ENCODE assay signal across 24 cellular contexts in the genomic region with DNA sequence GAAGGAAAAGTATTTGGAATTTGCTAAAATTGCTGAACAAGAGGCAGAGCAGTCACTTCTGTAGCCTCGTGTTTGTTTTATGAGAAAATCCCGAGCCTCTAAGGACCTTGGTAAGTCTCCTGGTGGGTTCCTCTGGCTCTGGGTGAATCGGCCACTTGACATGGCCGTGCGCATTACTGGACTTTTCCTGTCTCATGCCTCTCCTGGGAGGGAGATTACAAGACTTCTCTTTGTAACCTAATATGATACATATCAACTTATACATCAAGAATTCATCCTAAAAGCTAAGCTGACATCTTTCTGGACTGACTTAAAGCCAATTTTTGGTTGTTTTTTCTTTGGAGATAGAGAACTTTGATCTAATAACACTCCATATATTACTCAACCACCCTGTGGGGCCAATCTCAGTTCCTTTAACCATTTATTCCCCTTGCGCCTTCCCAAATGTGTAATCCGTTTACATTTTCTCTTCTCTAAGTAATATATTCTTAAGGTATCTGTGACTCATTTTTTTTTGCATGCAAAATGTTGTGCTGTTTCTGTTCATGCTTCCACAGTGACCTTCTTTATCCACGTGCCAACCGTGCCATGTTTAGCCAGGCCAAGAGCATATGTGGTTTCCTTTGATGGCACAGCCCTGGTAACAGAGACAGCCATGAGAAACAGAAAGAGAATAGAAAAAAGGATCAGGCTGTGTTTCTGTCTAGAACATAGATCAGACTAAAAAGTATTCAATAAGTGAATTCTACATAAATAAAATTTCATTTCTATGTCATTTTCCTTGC. TPM values are rescaled to one million over a fixed set of nuclear protein-coding genes. Genes with fewer than 3 reads are reported as not detected.
A peak's percentile ranks its signal among the peaks of the same experiment; 100 is the strongest.
DNase-seq lines count a peak whose midpoint lies in the region; ATAC-seq and TF ChIP-seq lines count a peak whose summit lies in the region.
"Had no signal": no experiment of that assay in that cellular context is flagged by ENCODE, and none has a peak within 500 bp of the region (broad histone marks: within the 10 kb centered on the region; RNA-seq: fewer than 3 reads in every experiment).

No MANE protein-coding gene starts in this region.

- in situ Hi-C loops in brain microvascular endothelial cell (cut with HindIII; ENCODE audit: low pct_ligation_motif_present, low sequenced_read_pairs): no loop called here

- H3K4me1 Mint-ChIP-seq in nephron progenitor cell: peaks cover 67% of the 10 kb centered on the region
- H3K4me1 Mint-ChIP-seq: activated CD4-positive, alpha-beta T cell treated with anti-CD3 and anti-CD28 coated beads for 36 hours had no signal

- H3K27me3 ChIP-seq in right atrium auricular region: no peaks in the 10 kb centered on the region
- H3K27me3 ChIP-seq in brain microvascular endothelial cell (replicated peaks): no peaks in the 10 kb centered on the region
- no peaks in the 10 kb centered on the region for H3K27me3 ChIP-seq in thyroid gland
- H3K27me3 ChIP-seq: BLaER1, SJSA1 had no signal

- H3K27ac ChIP-seq in right atrium auricular region (no peak overlapping the region), brain microvascular endothelial cell (peak overlapping the region; percentile 31), thyroid gland (no peak overlapping the region)
- H3K27ac ChIP-seq: BLaER1, SJSA1 had no signal

- H3K9me3 ChIP-seq in right atrium auricular region: no peaks in the 10 kb centered on the region
- no peaks in the 10 kb centered on the region for H3K9me3 ChIP-seq in thyroid gland
- H3K9me3 ChIP-seq: BLaER1, SJSA1 had no signal

- H3K27me3 Mint-ChIP-seq in nephron progenitor cell (ENCODE audit: low read depth, poor library complexity): peaks cover 7% of the 10 kb centered on the region

- H3K36me3 ChIP-seq in right atrium auricular region (no peaks in the 10 kb centered on the region), brain microvascular endothelial cell (replicated peaks) (no peaks in the 10 kb centered on the region), thyroid gland (no peaks in the 10 kb centered on the region)
- H3K36me3 ChIP-seq: BLaER1, SJSA1 had no signal

- H3K4me1 ChIP-seq in right atrium auricular region (peaks cover 0 to 26% of the 10 kb centered on the region in 2 donors), thyroid gland (peaks cover 0 to 6% of the 10 kb centered on the region in 2 donors)

- no peak overlapping the region for H3K4me3 Mint-ChIP-seq in nephron progenitor cell
- H3K4me3 Mint-ChIP-seq: activated CD4-positive, alpha-beta T cell treated with anti-CD3 and anti-CD28 coated beads for 36 hours; activated T-cell treated with anti-CD3 and anti-CD28 coated beads, Interleukin-2, amount 50 U/mL, for 24 hours; T-helper 1 cell treated with Interleukin-12 subunit alpha and Interleukin-12 subunit beta and Interleukin-4 antibody, amounts not matched to agents 30 μg/mL and 1 μg/mL, for 36 hours had no signal

- H3K36me3 Mint-ChIP-seq in nephron progenitor cell (ENCODE audit: low read depth): no peaks in the 10 kb centered on the region

- ATAC-seq in left ventricle myocardium superior: peak; percentile 34
- no peak for ATAC-seq in HG03025 (IDR thresholded peaks at IDR 0.05; ENCODE audit: low FRiP score, unreplicated experiment)
- ATAC-seq: activated CD4-positive, alpha-beta T cell treated with anti-CD3 and anti-CD28 coated beads for 36 hours; Panc1; stimulated activated naive CD8-positive, alpha-beta T cell treated with anti-CD3 and anti-CD28 coated beads, Interleukin-15, Interleukin-2, amounts not matched to agents 100 U/mL and 50 U/mL, for 24 hours had no signal

- H3K9me3 Mint-ChIP-seq in nephron progenitor cell: no peaks in the 10 kb centered on the region
- H3K9me3 Mint-ChIP-seq: activated T-cell treated with anti-CD3 and anti-CD28 coated beads, Interleukin-2, amount 50 U/mL, for 24 hours; T-helper 1 cell treated with Interleukin-12 subunit alpha and Interleukin-12 subunit beta and Interleukin-4 antibody, amounts not matched to agents 30 μg/mL and 1 μg/mL, for 36 hours had no signal

- DNase-seq in left ventricle myocardium superior (no peak), right atrium auricular region (ENCODE audit: low spot score) (no peak), brain microvascular endothelial cell (peak; percentile 57), nephron progenitor cell (no peak), epidermal melanocyte (ENCODE audit: insufficient read length, low spot score) (no peak), thyroid gland (no peak), hippocampal formation (lab: John Stamatoyannopoulos, UW) (no peak)
- DNase-seq: activated CD4-positive, alpha-beta T cell treated with anti-CD3 and anti-CD28 coated beads for 36 hours; activated gamma-delta T cell treated with Interleukin-2 at 50 U/mL for 16 hours; activated T-cell treated with anti-CD3 and anti-CD28 coated beads, Interleukin-2, amount 50 U/mL, for 24 hours; COR-L47; DND-41; Kasumi-1; mesendoderm; NCI-H1048; NCI-H187; NCI-H524 treated with DMSO at 0.1 percent for 48 hours; occipital lobe; stimulated activated naive CD8-positive, alpha-beta T cell treated with anti-CD3 and anti-CD28 coated beads, Interleukin-15, Interleukin-2, amounts not matched to agents 100 U/mL and 50 U/mL, for 24 hours had no signal

- intact Hi-C loops in left ventricle myocardium superior (cut with micrococcal nuclease): no loop called here
- intact Hi-C loops in thyroid gland (cut with DNase I): no loop called here

- H3K27ac Mint-ChIP-seq in nephron progenitor cell: peak overlapping the region; percentile 58
- H3K27ac Mint-ChIP-seq: activated CD4-positive, alpha-beta T cell treated with anti-CD3 and anti-CD28 coated beads for 36 hours; activated T-cell treated with anti-CD3 and anti-CD28 coated beads, Interleukin-2, amount 50 U/mL, for 24 hours; T-helper 1 cell treated with Interleukin-12 subunit alpha and Interleukin-12 subunit beta and Interleukin-4 antibody, amounts not matched to agents 30 μg/mL and 1 μg/mL, for 36 hours had no signal

- no peak overlapping the region for H3K4me3 ChIP-seq in right atrium auricular region
- no peak overlapping the region for H3K4me3 ChIP-seq in brain microvascular endothelial cell (ENCODE audit: low read depth, low read length)
- H3K4me3 ChIP-seq in thyroid gland (replicated peaks in 1 of 3): no peak overlapping the region
- H3K4me3 ChIP-seq: BLaER1, SJSA1 had no signal

- TF ChIP-seq CTCF in right atrium auricular region (IDR thresholded peaks at IDR 0.05) (no peak), brain microvascular endothelial cell (IDR thresholded peaks at IDR 0.05; ENCODE audit: low read depth, low read length, missing control alignments) (no peak), nephron progenitor cell (IDR thresholded peaks at IDR 0.05) (no peak), thyroid gland (IDR thresholded peaks at IDR 0.05) (no peak)

- WGBS in thyroid gland, 2 donors: 60 to 61% methylated on average over 9 of the region's 9 CpGs

- TF ChIP-seq POLR2A in thyroid gland (IDR thresholded peaks at IDR 0.05): no peak

RNA-seq across cellular contexts. Expression of gene JAG1, which starts 47.5 kb away (rescaled TPM):
- total RNA-seq in left ventricle myocardium superior (17.0 TPM), right atrium auricular region (10 to 100 TPM; 30.9 to 32.8 TPM), thyroid gland (10 to 100 TPM; 41.2 to 67.9 (median 46.2) TPM)
